ENCODE assay signal across 10 cellular contexts in the genomic region with DNA sequence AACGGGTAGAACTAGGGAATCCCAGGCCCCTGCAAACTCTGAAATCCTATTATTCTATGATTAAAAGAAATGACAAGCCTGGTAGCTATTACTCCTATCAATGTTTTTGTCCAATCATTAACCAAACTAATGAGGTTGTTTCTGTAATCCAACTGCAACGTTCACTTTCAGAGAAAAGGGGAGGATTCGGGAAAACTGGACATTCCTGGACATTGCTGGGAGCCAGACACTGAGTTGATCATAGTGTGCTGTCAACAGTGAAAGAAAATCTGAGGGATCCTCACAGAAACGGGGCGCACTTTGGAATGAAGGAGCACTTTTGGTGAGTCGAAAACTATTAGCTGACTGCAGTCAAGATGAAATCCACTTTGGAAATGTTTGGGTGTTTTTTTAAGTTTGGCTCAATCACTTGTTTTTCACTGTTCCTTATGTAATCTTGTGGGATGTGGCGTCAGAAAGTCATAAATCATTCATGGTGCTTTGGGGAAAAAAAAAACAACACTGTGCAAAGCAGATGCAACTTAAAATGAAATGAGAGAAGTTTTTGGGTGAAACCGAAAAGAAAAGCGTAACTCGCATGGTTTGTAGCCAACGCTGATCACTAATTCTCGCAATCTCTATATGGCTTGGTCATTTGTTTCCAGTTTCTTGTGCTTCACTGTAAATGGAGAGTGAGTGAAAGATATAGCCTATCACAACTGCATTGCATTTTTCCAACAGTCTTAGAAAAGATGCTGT. TPM values are rescaled to one million over a fixed set of nuclear protein-coding genes. Genes with fewer than 3 reads are reported as not detected.
DNase-seq lines count a peak whose midpoint lies in the region; ATAC-seq and TF ChIP-seq lines count a peak whose summit lies in the region.
"Had no signal": no experiment of that assay in that cellular context is flagged by ENCODE, and none has a peak within 500 bp of the region (broad histone marks: within the 10 kb centered on the region; RNA-seq: fewer than 3 reads in every experiment).

No MANE protein-coding gene starts in this region.

- no peaks in the 10 kb centered on the region for H3K9me3 ChIP-seq in aorta (ENCODE audit: control insufficient read depth, low read length)
- H3K9me3 ChIP-seq in PC-9 (ENCODE audit: insufficient read depth, low read depth), result peaks cover 4% of the 10 kb centered on the region; the same call in 1 of the 2 replicates

- H3K4me1 ChIP-seq in aorta (ENCODE audit: control insufficient read depth in 1 of 2, insufficient read depth in 2 of 2, low read length in 2 of 2) (peaks cover 0 to 8% of the 10 kb centered on the region in 2 donors), PC-9 (replicated peaks; ENCODE audit: insufficient read depth) (0 out of 2 replicates have a peak, but pooled peaks cover 8% of the 10 kb centered on the region)

- no peak overlapping the region for H3K27ac Mint-ChIP-seq in stimulated activated naive CD8-positive, alpha-beta T cell treated with anti-CD3 and anti-CD28 coated beads, Interleukin-15, amount 100 ng/mL, for 72 hours
- H3K27ac Mint-ChIP-seq: activated naive CD4-positive, alpha-beta T cell treated with anti-CD3 and anti-CD28 coated beads, Interleukin-2, amount 50 U/mL, for 24 hours had no signal

- BruUV-seq in PC-9 (replicated peaks; lab: Mats Ljungman, UMichigan), result no TSS peak

- no peak overlapping the region for H3K4me2 ChIP-seq in PC-9

- no peak overlapping the region for H2AFZ ChIP-seq in PC-9

- no peaks in the 10 kb centered on the region for H3K27me3 ChIP-seq in aorta (ENCODE audit: control insufficient read depth in 1 of 2, insufficient read depth in 2 of 2, low read length in 1 of 2)
- no peaks in the 10 kb centered on the region for H3K27me3 ChIP-seq in PC-9 (ENCODE audit: insufficient read depth, low read depth)

- H3K27ac ChIP-seq in aorta (ENCODE audit: low read depth in 1 of 2, low read length in 2 of 2) (no peak overlapping the region), PC-9 (no peak overlapping the region)

- H3K4me1 Mint-ChIP-seq in stimulated activated naive CD8-positive, alpha-beta T cell treated with anti-CD3 and anti-CD28 coated beads, Interleukin-15, amount 100 ng/mL, for 72 hours, result peaks cover 6% of the 10 kb centered on the region
- H3K4me1 Mint-ChIP-seq: activated naive CD4-positive, alpha-beta T cell treated with anti-CD3 and anti-CD28 coated beads, Interleukin-2, amount 50 U/mL, for 24 hours had no signal

- H3K4me3 Mint-ChIP-seq in stimulated activated naive CD8-positive, alpha-beta T cell treated with anti-CD3 and anti-CD28 coated beads, Interleukin-15, amount 100 ng/mL, for 72 hours, result peak overlapping the region in 1 of 2 donors; percentile 17
- H3K4me3 Mint-ChIP-seq: activated naive CD4-positive, alpha-beta T cell treated with anti-CD3 and anti-CD28 coated beads, Interleukin-2, amount 50 U/mL, for 24 hours had no signal

- no peaks in the 10 kb centered on the region for H3K36me3 ChIP-seq in aorta (ENCODE audit: control insufficient read depth in 1 of 2, insufficient read depth in 2 of 2, low read length in 1 of 2)
- no peaks in the 10 kb centered on the region for H3K36me3 ChIP-seq in PC-9 (ENCODE audit: low read depth)

- H3K9me2 ChIP-seq in PC-9 (ENCODE audit: insufficient read depth), result no peaks in the 10 kb centered on the region

- H3K9me3 Mint-ChIP-seq in stimulated activated naive CD8-positive, alpha-beta T cell treated with anti-CD3 and anti-CD28 coated beads, Interleukin-15, amount 100 ng/mL, for 72 hours, result no peaks in the 10 kb centered on the region
- H3K9me3 Mint-ChIP-seq: activated naive CD4-positive, alpha-beta T cell treated with anti-CD3 and anti-CD28 coated beads, Interleukin-2, amount 50 U/mL, for 24 hours had no signal

- H4K20me1 ChIP-seq in PC-9 (ENCODE audit: insufficient read depth), result no peaks in the 10 kb centered on the region

- peak overlapping the region; percentile 22 for H3K4me3 ChIP-seq in fibroblast of mammary gland (ENCODE audit: control insufficient read depth, low read depth, low read length)
- peak overlapping the region; percentile 22 to 87 for H3K4me3 ChIP-seq in aorta (ENCODE audit: low read length in 2 of 2)
- no peak overlapping the region for H3K4me3 ChIP-seq in PC-9

- intact Hi-C loops in aorta (cut with DNase I) (loop anchor here in 1 of 2 donors (5.0 kb wide), 1 partner anchor 42 kb away; no protein-coding TSS in a partner anchor), PC-9 (cut with micrococcal nuclease; ENCODE audit: unreplicated experiment) (no loop called here)

- no peaks in the 10 kb centered on the region for H3F3A ChIP-seq in PC-9 (ENCODE audit: insufficient read depth, low read depth)

- 29 to 33% methylated on average over 12 of the region's 12 CpGs for WGBS in aorta, 2 donors

- TF ChIP-seq CTCF in fibroblast of mammary gland (conservative IDR thresholded peaks at IDR 0.05; ENCODE audit: control insufficient read depth, insufficient read depth, low read depth, low read length) (no peak), PC-9 (conservative IDR thresholded peaks at IDR 0.05) (no peak)

- peak; percentile 75 for ATAC-seq in stimulated activated naive CD8-positive, alpha-beta T cell treated with anti-CD3 and anti-CD28 coated beads, Interleukin-15, amount 100 ng/mL, for 72 hours
- no peak for ATAC-seq in stimulated activated naive CD8-positive, alpha-beta T cell treated with anti-CD3 and anti-CD28 coated beads, Interleukin-15, Interleukin-2, amounts not matched to agents 100 U/mL and 50 U/mL, for 24 hours
- ATAC-seq in HG03097 (IDR thresholded peaks at IDR 0.05; ENCODE audit: low FRiP score, unreplicated experiment), result peak; percentile 67
- ATAC-seq in aorta (ENCODE audit: low FRiP score), result peak; percentile 6

- peaks cover 52% of the 10 kb centered on the region for H3K27me3 Mint-ChIP-seq in stimulated activated naive CD8-positive, alpha-beta T cell treated with anti-CD3 and anti-CD28 coated beads, Interleukin-15, amount 100 ng/mL, for 72 hours

- no peaks in the 10 kb centered on the region for H3K79me2 ChIP-seq in PC-9 (ENCODE audit: low read depth)

- CTCF ChIA-PET in PC-9 (lab: Charles Lee), result no interaction called here

- POLR2A ChIA-PET in PC-9 (lab: Charles Lee; ENCODE audit: unreplicated experiment), result no interaction called here

- no peak for DNase-seq in stimulated activated naive CD8-positive, alpha-beta T cell treated with anti-CD3 and anti-CD28 coated beads, Interleukin-15, amount 100 ng/mL, for 72 hours
- DNase-seq in stimulated activated naive CD8-positive, alpha-beta T cell treated with anti-CD3 and anti-CD28 coated beads, Interleukin-15, Interleukin-2, amounts not matched to agents 100 U/mL and 50 U/mL, for 24 hours, result no peak
- DNase-seq in fibroblast of mammary gland (ENCODE audit: low read depth) (peak; percentile 87), aorta (no peak), NCI-H1694 treated with DMSO at 0.1 percent for 48 hours (lab: John Stamatoyannopoulos, UW) (no peak), NCI-H774 (lab: John Stamatoyannopoulos, UW) (no peak), PC-9 (no peak)
- DNase-seq: stimulated activated CD4-positive, alpha-beta T cell treated with anti-CD3 and anti-CD28 coated beads, Interleukin-2, amount 100 ng/mL, for 48 hours had no signal

RNA-seq across cellular contexts. Expression of a gene that starts 51.2 kb away (rescaled TPM):
- total RNA-seq in aorta (10 to 100 TPM in 1 of 2 donors, 1 to 10 TPM in 1; 5.4 to 16.0 TPM), PC-9 (2021) (4.6 and 6.0 TPM in 2 replicates)
- polyA plus RNA-seq in aorta, result 1 to 10 TPM; 3.8 to 8.0 TPM
